Comparison of ENCODE assay signal across 8 cellular contexts in genomic region chr1:39268906-39269305, GRCh38.
A peak's percentile ranks its signal among the peaks of the same experiment; 100 is the strongest.
DNase-seq lines count a peak whose midpoint lies in the region; ATAC-seq and TF ChIP-seq lines count a peak whose summit lies in the region.

No MANE protein-coding gene starts in this region.

- no peaks in the 10 kb centered on the region for H3K27me3 ChIP-seq in suprapubic skin

- intact Hi-C loops in activated CD4-positive, alpha-beta T cell treated with anti-CD3 and anti-CD28 coated beads for 36 hours (cut with DNase I, micrococcal nuclease): no loop called here

- H3K27ac Mint-ChIP-seq in activated CD4-positive, alpha-beta T cell treated with anti-CD3 and anti-CD28 coated beads for 36 hours: peak overlapping the region; percentile 88
- H3K27ac Mint-ChIP-seq in activated naive CD8-positive, alpha-beta T cell treated with anti-CD3 and anti-CD28 coated beads for 36 hours: peak overlapping the region; percentile 70

- POLR2A ChIA-PET in activated CD4-positive, alpha-beta T cell treated with anti-CD3 and anti-CD28 coated beads for 36 hours (lab: Charles Lee): no interaction called here

- no peaks in the 10 kb centered on the region for H3K36me3 ChIP-seq in suprapubic skin

- no peak for DNase-seq in activated CD4-positive, alpha-beta T cell treated with anti-CD3 and anti-CD28 coated beads for 36 hours
- DNase-seq in activated CD4-positive, alpha-beta T cell treated with anti-CD3 and anti-CD28 coated beads for 4 hours: no peak
- no peak for DNase-seq in activated naive CD8-positive, alpha-beta T cell treated with anti-CD3 and anti-CD28 coated beads for 36 hours
- DNase-seq in iPS-NIHi7 (ENCODE audit: extremely low spot score) (peak; percentile 69), suprapubic skin (ENCODE audit: low spot score in 2 of 2) (no peak), 8988T (no peak)
- DNase-seq in stimulated activated CD4-positive, alpha-beta T cell treated with anti-CD3 and anti-CD28 coated beads, Interleukin-2, amount 100 ng/mL, for 48 hours: no peak
- no peak for DNase-seq in activated CD8-positive, alpha-beta memory T cell treated with anti-CD3 and anti-CD28 coated beads, Interleukin-2, amount 50 U/mL, for 4 hours

- H3K9me3 Mint-ChIP-seq in activated CD4-positive, alpha-beta T cell treated with anti-CD3 and anti-CD28 coated beads for 36 hours (ENCODE audit: low read depth): no peaks in the 10 kb centered on the region
- H3K9me3 Mint-ChIP-seq in activated naive CD8-positive, alpha-beta T cell treated with anti-CD3 and anti-CD28 coated beads for 36 hours: no peaks in the 10 kb centered on the region

- H3K4me1 ChIP-seq in suprapubic skin: peaks cover 70% of the 10 kb centered on the region

- no peaks in the 10 kb centered on the region for H3K27me3 Mint-ChIP-seq in activated CD4-positive, alpha-beta T cell treated with anti-CD3 and anti-CD28 coated beads for 36 hours
- no peaks in the 10 kb centered on the region for H3K27me3 Mint-ChIP-seq in activated naive CD8-positive, alpha-beta T cell treated with anti-CD3 and anti-CD28 coated beads for 36 hours

- CTCF ChIA-PET in activated CD4-positive, alpha-beta T cell treated with anti-CD3 and anti-CD28 coated beads for 36 hours (lab: Charles Lee): interaction anchor here (1.1 to 5.1 kb wide), 6 partner anchors 9 to 142 kb away, joined by 3 to 41 read pairs (median 8); no protein-coding TSS in a partner anchor

- no peak for TF ChIP-seq CTCF in suprapubic skin (IDR thresholded peaks at IDR 0.05)

- peak overlapping the region; percentile 65 for H3K27ac ChIP-seq in suprapubic skin

- no peak for TF ChIP-seq POLR2A in suprapubic skin (IDR thresholded peaks at IDR 0.05)

- peak overlapping the region; percentile 39 for H3K4me3 ChIP-seq in suprapubic skin

- no peak for ATAC-seq in activated CD4-positive, alpha-beta T cell treated with anti-CD3 and anti-CD28 coated beads for 36 hours

- WGBS in suprapubic skin: 33% methylated on average over 8 of the region's 8 CpGs

- peak overlapping the region; percentile 57 for H3K4me3 Mint-ChIP-seq in activated CD4-positive, alpha-beta T cell treated with anti-CD3 and anti-CD28 coated beads for 36 hours
- no peak overlapping the region for H3K4me3 Mint-ChIP-seq in activated naive CD8-positive, alpha-beta T cell treated with anti-CD3 and anti-CD28 coated beads for 36 hours

- H3K36me3 Mint-ChIP-seq in activated CD4-positive, alpha-beta T cell treated with anti-CD3 and anti-CD28 coated beads for 36 hours (ENCODE audit: low read depth): peaks cover 18% of the 10 kb centered on the region
- H3K36me3 Mint-ChIP-seq in activated naive CD8-positive, alpha-beta T cell treated with anti-CD3 and anti-CD28 coated beads for 36 hours: peaks cover 21% of the 10 kb centered on the region

- TF ChIP-seq EP300 in suprapubic skin (IDR thresholded peaks at IDR 0.05): no peak

- H3K9me3 ChIP-seq in suprapubic skin: no peaks in the 10 kb centered on the region

- H3K4me1 Mint-ChIP-seq in activated CD4-positive, alpha-beta T cell treated with anti-CD3 and anti-CD28 coated beads for 36 hours: peaks cover 75% of the 10 kb centered on the region
- peaks cover 59% of the 10 kb centered on the region for H3K4me1 Mint-ChIP-seq in activated naive CD8-positive, alpha-beta T cell treated with anti-CD3 and anti-CD28 coated beads for 36 hours
